28 cellular contexts compared by ENCODE assay signal in genomic region chr2:108805032-108805431, GRCh38.
"Had no signal": no experiment of that assay in that cellular context is flagged by ENCODE, and none has a peak within 500 bp of the region (broad histone marks: within the 10 kb centered on the region; RNA-seq: fewer than 3 reads in every experiment).

No MANE protein-coding gene starts in this region.

- ATAC-seq: effector memory CD8-positive, alpha-beta T cell; esophagus mucosa; foreskin keratinocyte; gastrocnemius medialis; gastroesophageal sphincter; heart left ventricle; heart right ventricle had no signal

- DNase-seq: colonic mucosa; cortex of kidney; dermis blood vessel endothelial cell; dorsolateral prefrontal cortex; effector CD4-positive, alpha-beta T cell; effector CD8-positive, alpha-beta T cell; effector memory CD4-positive, alpha-beta T cell; effector memory CD8-positive, alpha-beta T cell; endodermal cell; erythroblast; esophagus squamous epithelium; foreskin fibroblast; foreskin keratinocyte; foreskin melanocyte; gastrocnemius medialis; glutamatergic neuron; head of caudate nucleus; heart left ventricle; heart right ventricle had no signal

- FAIRE-seq: endometrium, endothelial cell of umbilical vein, frontal cortex had no signal

- H3K27ac ChIP-seq: colonic mucosa, coronary artery, epithelial cell of prostate, esophagus muscularis mucosa, foreskin keratinocyte, gastrocnemius medialis, gastroesophageal sphincter, heart left ventricle, heart right ventricle, hepatocyte had no signal
